Comparison of ENCODE assay signal across 24 cellular contexts in genomic region chr3:42680256-42680655, GRCh38. TPM values are rescaled to one million over a fixed set of nuclear protein-coding genes. Genes with fewer than 3 reads are reported as not detected.
DNase-seq lines count a peak whose midpoint lies in the region; ATAC-seq, FAIRE-seq and TF ChIP-seq lines count a peak whose summit lies in the region.
"Had no signal": no experiment of that assay in that cellular context is flagged by ENCODE, and none has a peak within 500 bp of the region (broad histone marks: within the 10 kb centered on the region; RNA-seq: fewer than 3 reads in every experiment).

No MANE protein-coding gene starts in this region.

- no peak overlapping the region for H3K4me2 ChIP-seq in K562 (ENCODE audit: insufficient read depth, low read length)
- no peak overlapping the region for H3K4me2 ChIP-seq in trophoblast cell (ENCODE audit: low read length)
- H3K4me2 ChIP-seq in mesenchymal stem cell (ENCODE audit: low read length, poor library complexity, severe bottlenecking), result no peak overlapping the region

- H2BK5ac ChIP-seq in trophoblast cell (ENCODE audit: low read depth, low read length, poor library complexity) (no peak overlapping the region), mesenchymal stem cell (ENCODE audit: low read depth, low read length, poor library complexity, severe bottlenecking) (no peak overlapping the region)

- intact Hi-C loops in K562 (cut with micrococcal nuclease), result no loop called here

- H3K27me3 ChIP-seq in K562 (ENCODE audit: control insufficient read depth in 2 of 2, insufficient read depth in 2 of 2, low read length in 2 of 2) (peaks cover 11 to 31% of the 10 kb centered on the region in 2 experiments; a peak in 4 of 5 replicates), trophoblast cell (ENCODE audit: insufficient read depth, low read length) (no peaks in the 10 kb centered on the region), SJCRH30 (no peaks in the 10 kb centered on the region), mesenchymal stem cell (ENCODE audit: control insufficient read depth in 1 of 2, insufficient read depth in 1 of 2, low read length in 2 of 2) (peaks cover 7 to 8% of the 10 kb centered on the region in 2 experiments)

- H2AFZ ChIP-seq in K562 (ENCODE audit: low read depth, low read length) (no peak overlapping the region), trophoblast cell (ENCODE audit: insufficient read depth, low read length, poor library complexity) (no peak overlapping the region), mesenchymal stem cell (ENCODE audit: low read depth, low read length) (no peak overlapping the region)

- H3K27ac ChIP-seq in K562 (ENCODE audit: extremely low read depth, low read depth, low read length), result no peak overlapping the region
- H3K27ac ChIP-seq in trophoblast cell (ENCODE audit: low read depth, low read length), result no peak overlapping the region
- no peak overlapping the region for H3K27ac ChIP-seq in SJCRH30
- H3K27ac ChIP-seq in mesenchymal stem cell (ENCODE audit: low read length, poor library complexity, severe bottlenecking), result no peak overlapping the region
- H3K27ac ChIP-seq: C4-2B, gastroesophageal sphincter had no signal

- TF ChIP-seq POLR2A in K562 (conservative IDR thresholded peaks at IDR 0.05), result no peak

- WGBS in K562 (ENCODE audit: insufficient coverage, low coverage, missing lambda C conversion rate), result 4% methylated on average over 1 of the region's 1 CpG
- no CpG with 5 or more reads among the region's 1 CpG for WGBS in trophoblast cell (ENCODE audit: extremely low coverage, insufficient coverage, insufficient read length)
- WGBS in mesenchymal stem cell, result no CpG with 5 or more reads among the region's 1 CpG

- CTCF ChIA-PET in K562 (lab: Yijun Ruan, JAX; ENCODE audit: low intra/inter-chr PET ratio), result no interaction called here

- H4K12ac ChIP-seq in trophoblast cell (ENCODE audit: low read depth, low read length), result no peak overlapping the region

- no peak overlapping the region for H2BK15ac ChIP-seq in mesenchymal stem cell (ENCODE audit: low read depth, poor library complexity, severe bottlenecking)

- POLR2A ChIA-PET in K562 (lab: Yijun Ruan, JAX), result no interaction called here

- ATAC-seq in K562 (no peak), GM19467 (IDR thresholded peaks at IDR 0.05; ENCODE audit: unreplicated experiment) (no peak)
- ATAC-seq: gastroesophageal sphincter; GM12878; stimulated activated naive CD8-positive, alpha-beta T cell treated with anti-CD3 and anti-CD28 coated beads, Interleukin-15, amount 100 ng/mL, for 72 hours had no signal

- peak overlapping the region; percentile 10 for H4K91ac ChIP-seq in trophoblast cell (ENCODE audit: low read depth, low read length)
- no peak overlapping the region for H4K91ac ChIP-seq in mesenchymal stem cell (ENCODE audit: low read length)

- H3K79me1 ChIP-seq in trophoblast cell (ENCODE audit: low read length) (peaks cover 2% of the 10 kb centered on the region), mesenchymal stem cell (replicated peaks; ENCODE audit: low read length, poor library complexity, severe bottlenecking) (no peaks in the 10 kb centered on the region)

- H2BK120ac ChIP-seq in trophoblast cell (ENCODE audit: insufficient read depth, low read length, poor library complexity) (no peak overlapping the region), mesenchymal stem cell (ENCODE audit: low read depth, low read length) (no peak overlapping the region)

- H3K9me1 ChIP-seq in K562 (ENCODE audit: control insufficient read depth, insufficient read depth, low read length), result no peaks in the 10 kb centered on the region

- in situ Hi-C loops in K562 (cut with MboI), result no loop called here

- H3K9me3 ChIP-seq in K562 (replicated peaks; ENCODE audit: control insufficient read depth, insufficient read depth, low read depth, low read length), result no peaks in the 10 kb centered on the region
- H3K9me3 ChIP-seq in trophoblast cell (ENCODE audit: insufficient read depth, low read depth, low read length), result no peaks in the 10 kb centered on the region
- no peaks in the 10 kb centered on the region for H3K9me3 ChIP-seq in SJCRH30 (replicated peaks)
- H3K9me3 ChIP-seq in mesenchymal stem cell (ENCODE audit: control insufficient read depth, low read length), result no peaks in the 10 kb centered on the region

- H4K20me1 ChIP-seq in K562 (replicated peaks; ENCODE audit: control insufficient read depth, insufficient read depth, low read length), result no peaks in the 10 kb centered on the region

- H3K79me2 ChIP-seq in K562 (ENCODE audit: control insufficient read depth, insufficient read depth, low read length) (no peaks in the 10 kb centered on the region), trophoblast cell (ENCODE audit: control insufficient read depth, insufficient read depth, low read length, poor library complexity) (no peaks in the 10 kb centered on the region)

- FAIRE-seq in K562 (lab: Jason Lieb, UNC), result no peak

- no peak overlapping the region for H3K9ac ChIP-seq in K562 (ENCODE audit: insufficient read depth in 1 of 2, low read depth in 2 of 2, low read length in 2 of 2)
- H3K9ac ChIP-seq in trophoblast cell (ENCODE audit: low read length), result no peak overlapping the region
- no peak overlapping the region for H3K9ac ChIP-seq in mesenchymal stem cell (ENCODE audit: low read length)

- H3K23ac ChIP-seq in trophoblast cell (ENCODE audit: low read length) (no peak overlapping the region), mesenchymal stem cell (ENCODE audit: low read length in 2 of 2) (no peak overlapping the region)

- H3K4me3 ChIP-seq in AG10803 (ENCODE audit: low read length) (no peak overlapping the region), K562 (no peak overlapping the region), trophoblast cell (ENCODE audit: low read depth, low read length) (no peak overlapping the region), SJCRH30 (no peak overlapping the region), mesenchymal stem cell (ENCODE audit: insufficient read depth in 1 of 2, low read depth in 1 of 2, low read length in 2 of 2) (no peak overlapping the region)
- H3K4me3 ChIP-seq: gastroesophageal sphincter, GM12878 had no signal

- H3K4ac ChIP-seq in trophoblast cell (ENCODE audit: low read depth, low read length) (no peak overlapping the region), mesenchymal stem cell (ENCODE audit: low read depth in 1 of 2, low read length in 2 of 2) (no peak overlapping the region)

- peaks cover 3 to 6% of the 10 kb centered on the region in 2 experiments; a peak in 3 of 5 replicates for H3K4me1 ChIP-seq in K562 (replicated peaks in 1 of 2; ENCODE audit: control insufficient read depth in 2 of 2, insufficient read depth in 2 of 2, low read length in 2 of 2)
- H3K4me1 ChIP-seq in trophoblast cell (ENCODE audit: control insufficient read depth in 1 of 2, insufficient read depth in 2 of 2, low read length in 2 of 2), result peaks cover 3 to 5% of the 10 kb centered on the region in 2 experiments
- H3K4me1 ChIP-seq in SJCRH30, result peaks cover 29% of the 10 kb centered on the region
- peaks cover 6% of the 10 kb centered on the region for H3K4me1 ChIP-seq in mesenchymal stem cell (ENCODE audit: control insufficient read depth, insufficient read depth, low read depth, low read length)

- no peak for TF ChIP-seq EP300 in K562 (IDR thresholded peaks at IDR 0.05; ENCODE audit: low read length)

- H3K14ac ChIP-seq in trophoblast cell (ENCODE audit: low read length) (no peak overlapping the region), mesenchymal stem cell (ENCODE audit: low read length in 2 of 2) (no peak overlapping the region)

- H3K36me3 ChIP-seq in K562 (ENCODE audit: control insufficient read depth, insufficient read depth, low read length) (no peaks in the 10 kb centered on the region), trophoblast cell (ENCODE audit: control insufficient read depth in 1 of 2, insufficient read depth in 2 of 2, low read length in 2 of 2) (no peaks in the 10 kb centered on the region), SJCRH30 (no peaks in the 10 kb centered on the region), mesenchymal stem cell (ENCODE audit: control insufficient read depth in 1 of 2, insufficient read depth in 2 of 2, low read depth in 1 of 2, low read length in 2 of 2) (no peaks in the 10 kb centered on the region)
- H3K36me3 ChIP-seq: gastroesophageal sphincter had no signal

- H2AK5ac ChIP-seq in trophoblast cell (ENCODE audit: low read length), result no peak overlapping the region
- H2AK5ac ChIP-seq in mesenchymal stem cell (ENCODE audit: low read length, severe bottlenecking), result no peak overlapping the region

- BruUV-seq in K562 (replicated peaks; lab: Mats Ljungman, UMichigan), result no TSS peak

- no peak for TF ChIP-seq RAD21 in K562 (CRISPR knock-in tag; conservative IDR thresholded peaks at IDR 0.05 in 1 of 2, IDR thresholded peaks at IDR 0.05 in 1 of 2)

- H3K18ac ChIP-seq in trophoblast cell (ENCODE audit: low read length) (no peak overlapping the region), mesenchymal stem cell (ENCODE audit: low read depth in 1 of 2, low read length in 2 of 2) (no peak overlapping the region)

- H4K8ac ChIP-seq in trophoblast cell (ENCODE audit: low read depth, low read length) (no peak overlapping the region), mesenchymal stem cell (ENCODE audit: low read length) (no peak overlapping the region)

- DNase-seq in AG10803 (ENCODE audit: low read depth) (peak; percentile 27), HCEC 1CT (peak; percentile 72), K562 (ENCODE audit: extremely low read depth in 1 of 4, low spot score in 3 of 4) (no peak), trophoblast cell (no peak), SJCRH30 (no peak), DMS79 (lab: John Stamatoyannopoulos, UW) (no peak), mesenchymal stem cell (no peak)
- DNase-seq: activated CD4-positive, alpha-beta memory T cell treated with anti-CD3 and anti-CD28 coated beads, Interleukin-2, amount 10 ng/mL, durations not matched to agents 7 days and 5 days; activated naive CD4-positive, alpha-beta T cell; central memory CD4-positive, alpha-beta T cell; DMS 273 treated with DMSO at 0.1 percent for 48 hours; islet precursor cell; NCI-H446 treated with DMSO at 0.1 percent for 48 hours; nucleus accumbens; OCI-M1; Right ventricle myocardium superior; stimulated activated CD4-positive, alpha-beta T cell treated with anti-CD3 and anti-CD28 coated beads, Interleukin-12 subunit alpha, Interleukin-12 subunit beta, amount 100 ng/mL, for 4 hours; stimulated activated CD4-positive, alpha-beta T cell treated with anti-CD3 and anti-CD28 coated beads, Interleukin-4, amount 100 ng/mL, for 4 hours; stimulated activated naive CD8-positive, alpha-beta T cell treated with anti-CD3 and anti-CD28 coated beads, Interleukin-15, amount 100 ng/mL, for 72 hours had no signal

- TF ChIP-seq CTCF in AG10803 (conservative IDR thresholded peaks at IDR 0.05; ENCODE audit: low read length) (no peak), K562 (IDR thresholded peaks at IDR 0.05 in 2 of 3, conservative IDR thresholded peaks at IDR 0.05 in 1 of 3; ENCODE audit: insufficient read depth in 2 of 3, low read depth in 1 of 3, low read length in 3 of 3) (no peak)

- no peak overlapping the region for H2BK12ac ChIP-seq in trophoblast cell (ENCODE audit: low read length)
- H2BK12ac ChIP-seq in mesenchymal stem cell (ENCODE audit: low read length in 2 of 2), result no peak overlapping the region

RNA-seq across cellular contexts. Expression of gene KLHL40, which starts 5.1 kb away (rescaled TPM):
- total RNA-seq in K562 (2011; cell fraction: chromatin; rRNA removed; ENCODE audit: low replicate concordance), result not detected in 2 replicates
- not detected in 2 replicates for total RNA-seq in K562 (2011; cell fraction: nucleolus; rRNA removed)
- not detected in 2 replicates for total RNA-seq in K562 (2011; cell fraction: nucleoplasm; rRNA removed)
- total RNA-seq in K562 (2014; rRNA removed) (not detected in 2 replicates), K562 (2014; rRNA removed; fragmentation: Illumina TruSeq; extraction: Trizol) (not detected in 2 replicates), K562 (2015; rRNA removed; fragmentation: Illumina TruSeq; extraction: Trizol) (not detected in 2 replicates), K562 (2021) (not detected in 2 replicates)
- polyA plus RNA-seq in K562 (2011; rRNA removed) (not detected in 2 replicates), K562 (2014; fragmentation: Illumina TruSeq; extraction: Trizol) (not detected in 2 replicates), K562 (2014; fragmentation: Nextera tagmentation; extraction: Ambion mirVana) (not detected), K562 (2014; rRNA removed) (not detected in 2 replicates)
- not detected in 2 replicates for polyA plus RNA-seq in K562 (2011; cell fraction: cytosol; rRNA removed)
- not detected in 2 replicates for polyA plus RNA-seq in K562 (2011; cell fraction: nucleus; rRNA removed)
- polyA plus RNA-seq in K562 (2012), result not detected in 2 replicates
- not detected in 2 replicates for polyA minus RNA-seq in K562 (2011; rRNA and poly(A)+ RNA removed)
- not detected in 2 replicates for polyA minus RNA-seq in K562 (2011; cell fraction: cytosol; rRNA and poly(A)+ RNA removed)
- polyA minus RNA-seq in K562 (2011; cell fraction: nucleus; rRNA and poly(A)+ RNA removed), result not detected in 2 replicates
- not detected in 2 replicates for polyA plus RNA-seq in trophoblast cell (2013)
- total RNA-seq in SJCRH30 (2014; rRNA removed; shearing (Covaris generic)), result 0.59 and 0.71 TPM in 2 replicates
- not detected for polyA plus RNA-seq in mesenchymal stem cell (2013, experiment 1 of 2)
- not detected for polyA plus RNA-seq in mesenchymal stem cell (2013, experiment 2 of 2)
- total RNA-seq: activated CD4-positive, alpha-beta memory T cell treated with anti-CD3 and anti-CD28 coated beads, Interleukin-2, amount 10 ng/mL, durations not matched to agents 7 days and 5 days; gastroesophageal sphincter; GM12878; lung microvascular endothelial cell had no signal
- polyA plus RNA-seq: GM12878 had no signal

RNA-seq across cellular contexts. Expression of gene HHATL, which starts 22.3 kb away (rescaled TPM):
- total RNA-seq in K562 (2011; cell fraction: chromatin; rRNA removed; ENCODE audit: low replicate concordance), result not detected in 2 replicates
- total RNA-seq in K562 (2011; cell fraction: nucleolus; rRNA removed), result not detected in 2 replicates
- total RNA-seq in K562 (2011; cell fraction: nucleoplasm; rRNA removed), result not detected in 2 replicates
- total RNA-seq in K562 (2014; rRNA removed), result not detected in 2 replicates
- not detected in 2 replicates for total RNA-seq in K562 (2014; rRNA removed; fragmentation: Illumina TruSeq; extraction: Trizol)
- not detected in 2 replicates for total RNA-seq in K562 (2015; rRNA removed; fragmentation: Illumina TruSeq; extraction: Trizol)
- not detected in 2 replicates for total RNA-seq in K562 (2021)
- not detected in 2 replicates for polyA plus RNA-seq in K562 (2011; rRNA removed)
- not detected in 2 replicates for polyA plus RNA-seq in K562 (2011; cell fraction: cytosol; rRNA removed)
- polyA plus RNA-seq in K562 (2011; cell fraction: nucleus; rRNA removed), result not detected in 2 replicates
- not detected in 2 replicates for polyA plus RNA-seq in K562 (2012)
- polyA plus RNA-seq in K562 (2014; fragmentation: Illumina TruSeq; extraction: Trizol), result not detected in 2 replicates
- not detected for polyA plus RNA-seq in K562 (2014; fragmentation: Nextera tagmentation; extraction: Ambion mirVana)
- polyA plus RNA-seq in K562 (2014; rRNA removed), result not detected in 2 replicates
- polyA minus RNA-seq in K562 (2011; rRNA and poly(A)+ RNA removed), result not detected in 2 replicates
- not detected in 2 replicates for polyA minus RNA-seq in K562 (2011; cell fraction: cytosol; rRNA and poly(A)+ RNA removed)
- polyA minus RNA-seq in K562 (2011; cell fraction: nucleus; rRNA and poly(A)+ RNA removed), result not detected in 2 replicates
- 0.43 and 0.63 TPM in 2 replicates for polyA plus RNA-seq in trophoblast cell (2013)
- not detected in 2 replicates for total RNA-seq in SJCRH30 (2014; rRNA removed; shearing (Covaris generic))
- polyA plus RNA-seq in mesenchymal stem cell (2013, experiment 1 of 2), result not detected
- not detected for polyA plus RNA-seq in mesenchymal stem cell (2013, experiment 2 of 2)
- total RNA-seq: GM12878, lung microvascular endothelial cell had no signal
- polyA plus RNA-seq: GM12878 had no signal

RNA-seq across cellular contexts. Expression of gene ZBTB47, which starts 26.8 kb away (rescaled TPM):
- 2.9 and 11.3 TPM in 2 replicates for total RNA-seq in K562 (2011; cell fraction: chromatin; rRNA removed; ENCODE audit: low replicate concordance)
- 7.5 and 7.8 TPM in 2 replicates for total RNA-seq in K562 (2011; cell fraction: nucleolus; rRNA removed)
- 5.3 and 5.7 TPM in 2 replicates for total RNA-seq in K562 (2011; cell fraction: nucleoplasm; rRNA removed)
- total RNA-seq in K562 (2014; rRNA removed), result 3.4 and 5.0 TPM in 2 replicates
- 0.45 and 0.58 TPM in 2 replicates for total RNA-seq in K562 (2014; rRNA removed; fragmentation: Illumina TruSeq; extraction: Trizol)
- total RNA-seq in K562 (2015; rRNA removed; fragmentation: Illumina TruSeq; extraction: Trizol), result 1.8 and 1.9 TPM in 2 replicates
- 2.9 and 4.6 TPM in 2 replicates for total RNA-seq in K562 (2021)
- 1.7 and 2.2 TPM in 2 replicates for polyA plus RNA-seq in K562 (2011; rRNA removed)
- polyA plus RNA-seq in K562 (2011; cell fraction: cytosol; rRNA removed), result 1.8 and 3.3 TPM in 2 replicates
- polyA plus RNA-seq in K562 (2011; cell fraction: nucleus; rRNA removed), result 4.4 and 8.8 TPM in 2 replicates
- 1.8 and 2.8 TPM in 2 replicates for polyA plus RNA-seq in K562 (2012)
- 1.6 and 2.3 TPM in 2 replicates for polyA plus RNA-seq in K562 (2014; fragmentation: Illumina TruSeq; extraction: Trizol)
- under 1 TPM in 1 of 2 experiments, not detected in 1; 0.11 TPM for polyA plus RNA-seq in K562 (2014; fragmentation: Nextera tagmentation; extraction: Ambion mirVana)
- polyA plus RNA-seq in K562 (2014; rRNA removed), result 2.7 and 2.9 TPM in 2 replicates
- polyA minus RNA-seq in K562 (2011; rRNA and poly(A)+ RNA removed), result 1.8 and 2.8 TPM in 2 replicates
- 2.0 and 2.1 TPM in 2 replicates for polyA minus RNA-seq in K562 (2011; cell fraction: cytosol; rRNA and poly(A)+ RNA removed)
- 5.9 and 7.1 TPM in 2 replicates for polyA minus RNA-seq in K562 (2011; cell fraction: nucleus; rRNA and poly(A)+ RNA removed)
- 3.2 and 3.4 TPM in 2 replicates for polyA plus RNA-seq in trophoblast cell (2013)
- 3.5 and 4.0 TPM in 2 replicates for total RNA-seq in SJCRH30 (2014; rRNA removed; shearing (Covaris generic))
- polyA plus RNA-seq in mesenchymal stem cell (2013, experiment 1 of 2), result 10.8 TPM
- polyA plus RNA-seq in mesenchymal stem cell (2013, experiment 2 of 2), result 9.7 TPM

Comparison
In these comparisons a context has a peak if more than half of its experiments do, and no peak if none do; other contexts are left out.
1. DNase-seq: peak in AG10803 (single experiment) and HCEC 1CT (single experiment); none in K562 (0 of 4), trophoblast cell (0 of 2), SJCRH30 (0 of 2), DMS79 (single experiment) and mesenchymal stem cell (single experiment).